8 cellular contexts compared by ENCODE assay signal in genomic region chr12:2052861-2053674, GRCh38. TPM values are rescaled to one million over a fixed set of nuclear protein-coding genes. Genes with fewer than 3 reads are reported as not detected.
A peak's percentile ranks its signal among the peaks of the same experiment; 100 is the strongest.
DNase-seq lines count a peak whose midpoint lies in the region; TF ChIP-seq lines count a peak whose summit lies in the region.

Gene CACNA1C (plus strand): TSS chr12:2052987. CDS start chr12:2053563, 576 bp downstream.

- H2BK120ac ChIP-seq in H9 (ENCODE audit: low read depth, low read length, poor library complexity, severe bottlenecking): no peak within 1 kb of the TSS

- no peak within 1 kb of the TSS for H4K8ac ChIP-seq in H9 (replicated peaks; ENCODE audit: insufficient read length, low read depth, low read length)

- H3K4me3 ChIP-seq in A673 (ENCODE audit: low read depth, low read length, poor library complexity, severe bottlenecking) (peak within 1 kb of the TSS; percentile 62), Peyer's patch (peak within 1 kb of the TSS; percentile 29 to 67 (median 48)), astrocyte of the cerebellum (ENCODE audit: low read depth, low read length) (peak within 1 kb of the TSS; percentile 90), hepatocyte (peak within 1 kb of the TSS; percentile 72), prostate gland (peak within 1 kb of the TSS; percentile 60 to 70)

- no peak within 1 kb of the TSS for H3T11ph ChIP-seq in H9 (ENCODE audit: low read length)

- H3K27me3 Mint-ChIP-seq in H9 (ENCODE audit: low read depth): peaks cover 64% of the 10 kb centered on the region

- H2BK15ac ChIP-seq in H9 (ENCODE audit: low read depth, low read length): no peak within 1 kb of the TSS

- no peaks in the 10 kb centered on the region for H3K36me3 Mint-ChIP-seq in H9 (ENCODE audit: insufficient read depth in 1 of 3, low read depth in 3 of 3)

- POLR2A ChIA-PET in A673 (lab: Charles Lee; ENCODE audit: low non-redundant PET): no interaction called here

- H3K4me1 ChIP-seq in A673 (ENCODE audit: insufficient read depth, low read length, poor library complexity, severe bottlenecking) (peaks cover 8% of the 10 kb centered on the region), H9 (ENCODE audit: insufficient read depth, low read length) (no peaks in the 10 kb centered on the region), Peyer's patch (peaks cover 0 to 14% (median 0%) of the 10 kb centered on the region in 4 donors), hepatocyte (ENCODE audit: insufficient read depth) (peaks cover 3% of the 10 kb centered on the region), prostate gland (replicated peaks) (peaks cover 7% of the 10 kb centered on the region)

- no peaks in the 10 kb centered on the region for H3K9me3 ChIP-seq in A673 (ENCODE audit: low read depth, low read length, poor library complexity, severe bottlenecking)
- no peaks in the 10 kb centered on the region for H3K9me3 ChIP-seq in H9 (ENCODE audit: control insufficient read depth, low read depth, low read length)
- H3K9me3 ChIP-seq in Peyer's patch: no peaks in the 10 kb centered on the region
- no peaks in the 10 kb centered on the region for H3K9me3 ChIP-seq in hepatocyte (ENCODE audit: low read depth)
- no peaks in the 10 kb centered on the region for H3K9me3 ChIP-seq in prostate gland

- H3K4me2 ChIP-seq in H9 (ENCODE audit: insufficient read depth, insufficient read length, low read length) (peak within 1 kb of the TSS; percentile 76), hepatocyte (peak within 1 kb of the TSS; percentile 96)

- H3K23me2 ChIP-seq in H9 (ENCODE audit: insufficient read length, low read depth, low read length, poor library complexity, severe bottlenecking): peaks cover 11% of the 10 kb centered on the region

- WGBS in H9 (ENCODE audit: extremely low coverage, insufficient read length, low lambda C conversion rate): no CpG with 5 or more reads among the region's 83 CpGs
- WGBS in hepatocyte (ENCODE audit: low lambda C conversion rate, missing lambda C conversion rate): under 1% methylated on average over 34 of the region's 83 CpGs
- WGBS in prostate gland: 1% methylated on average over 61 of the region's 83 CpGs

- H2AK5ac ChIP-seq in H9 (ENCODE audit: insufficient read length, low read length): no peak within 1 kb of the TSS

- H3K56ac ChIP-seq in H9 (ENCODE audit: insufficient read length, low read depth, low read length): no peak within 1 kb of the TSS

- no peak within 1 kb of the TSS for H2BK20ac ChIP-seq in H9 (ENCODE audit: low read depth, low read length, poor library complexity, severe bottlenecking)

- no peak within 1 kb of the TSS for H4K5ac ChIP-seq in H9 (ENCODE audit: insufficient read length, low read depth, low read length)

- H3K27me3 ChIP-seq in A673 (replicated peaks; ENCODE audit: insufficient read depth, low read depth, low read length, poor library complexity): peaks cover 46% of the 10 kb centered on the region
- H3K27me3 ChIP-seq in H9 (ENCODE audit: insufficient read depth, low read length): peaks cover 29% of the 10 kb centered on the region
- no peaks in the 10 kb centered on the region for H3K27me3 ChIP-seq in Peyer's patch
- H3K27me3 ChIP-seq in hepatocyte: peaks cover 24% of the 10 kb centered on the region
- no peaks in the 10 kb centered on the region for H3K27me3 ChIP-seq in prostate gland (replicated peaks; ENCODE audit: insufficient read depth)

- no peaks in the 10 kb centered on the region; a peak in 1 of 5 replicates for H3K9me3 Mint-ChIP-seq in H9

- H2BK12ac ChIP-seq in H9 (ENCODE audit: insufficient read length, low read depth, low read length): no peak within 1 kb of the TSS

- peaks cover 39 to 54% of the 10 kb centered on the region in 2 experiments for H3K4me1 Mint-ChIP-seq in H9

- H3K79me1 ChIP-seq in H9 (ENCODE audit: insufficient read depth, low read depth, low read length, poor library complexity, severe bottlenecking): no peaks in the 10 kb centered on the region

- intact Hi-C loops in A673 (cut with micrococcal nuclease; ENCODE audit: unreplicated experiment): loop anchor here (1.0 kb wide), 1 partner anchor 231 kb away; no protein-coding TSS in a partner anchor
- intact Hi-C loops in prostate gland (cut with DNase I): loop anchor here (2.0 to 10.0 kb wide), 4 partner anchors 48 to 332 kb away; partner anchors contain the start of gene DCP1B

- H4K91ac ChIP-seq in H9 (ENCODE audit: insufficient read length, low read depth, low read length): no peak within 1 kb of the TSS

- H3K23ac ChIP-seq in H9 (ENCODE audit: insufficient read length, low read depth, low read length): no peak within 1 kb of the TSS

- peak within 1 kb of the TSS; percentile 71 to 91 for H3K4me3 Mint-ChIP-seq in H9

- H2AFZ ChIP-seq in H9 (ENCODE audit: low read length): no peak within 1 kb of the TSS
- H2AFZ ChIP-seq in hepatocyte: peak within 1 kb of the TSS; percentile 91

- H3K27ac ChIP-seq in A673 (ENCODE audit: low read depth, low read length, poor library complexity, severe bottlenecking): no peak within 1 kb of the TSS
- no peak within 1 kb of the TSS for H3K27ac ChIP-seq in H9 (ENCODE audit: insufficient read length, low read depth, low read length)
- H3K27ac ChIP-seq in Peyer's patch: peak within 1 kb of the TSS; percentile 40 to 86 (median 52)
- peak within 1 kb of the TSS; percentile 89 for H3K27ac ChIP-seq in hepatocyte
- H3K27ac ChIP-seq in prostate gland: peak within 1 kb of the TSS; percentile 77 to 80

- H3K36me3 ChIP-seq in A673 (ENCODE audit: insufficient read depth, low read length, poor library complexity, severe bottlenecking): no peaks in the 10 kb centered on the region
- H3K36me3 ChIP-seq in Peyer's patch: no peaks in the 10 kb centered on the region
- H3K36me3 ChIP-seq in hepatocyte (replicated peaks; ENCODE audit: insufficient read depth, low read depth): no peaks in the 10 kb centered on the region
- no peaks in the 10 kb centered on the region for H3K36me3 ChIP-seq in prostate gland

- no TSS peak for BruUV-seq in A673 (replicated peaks; lab: Mats Ljungman, UMichigan)

- no peaks in the 10 kb centered on the region for H3K9me2 ChIP-seq in hepatocyte (replicated peaks; ENCODE audit: insufficient read depth)

- H3K14ac ChIP-seq in H9 (ENCODE audit: insufficient read depth, low read length): no peak within 1 kb of the TSS

- CTCF ChIA-PET in A673 (lab: Charles Lee): interaction anchor here (1.0 kb wide), 1 partner anchor 113 kb away, joined by 5 read pairs; no protein-coding TSS in a partner anchor

- DNase-seq in A673 (ENCODE audit: low spot score): peak; percentile 71
- DNase-seq in H9: peak; percentile 79
- DNase-seq in Peyer's patch: peak in 2 of 3 donors; percentile 51 to 69
- no peak for DNase-seq in astrocyte of the cerebellum (ENCODE audit: low read depth)
- DNase-seq in hepatocyte (ENCODE audit: low spot score): peak; percentile 87
- peak; percentile 64 for DNase-seq in prostate gland (ENCODE audit: low spot score)
- DNase-seq in HT-29 (ENCODE audit: low spot score): no peak
- no peak for DNase-seq in effector CD4-positive, alpha-beta T cell

- in situ Hi-C loops in astrocyte of the cerebellum (cut with HindIII; ENCODE audit: low sequenced_read_pairs): no loop called here

- H2BK5ac ChIP-seq in H9 (ENCODE audit: insufficient read length, low read length): no peak within 1 kb of the TSS

- no peak within 1 kb of the TSS for H3K4ac ChIP-seq in H9 (ENCODE audit: low read depth, low read length)

- H3K79me2 ChIP-seq in H9 (ENCODE audit: insufficient read depth, low read length): no peaks in the 10 kb centered on the region
- peaks cover 14% of the 10 kb centered on the region for H3K79me2 ChIP-seq in hepatocyte

- no peak for TF ChIP-seq POLR2A in Peyer's patch (IDR thresholded peaks at IDR 0.05)
- TF ChIP-seq POLR2A in prostate gland (IDR thresholded peaks at IDR 0.05): peak; percentile 31

- H3K18ac ChIP-seq in H9 (ENCODE audit: insufficient read length, low read depth, low read length): no peak within 1 kb of the TSS

- H4K20me1 ChIP-seq in H9 (ENCODE audit: control insufficient read depth, insufficient read depth, insufficient read length) (no peaks in the 10 kb centered on the region), hepatocyte (ENCODE audit: insufficient read depth, poor library complexity, severe bottlenecking) (no peaks in the 10 kb centered on the region)

- TF ChIP-seq CTCF in A673 (conservative IDR thresholded peaks at IDR 0.05; ENCODE audit: low read depth, low read length) (no peak; the same call in 1 of the 2 replicates), H9 (conservative IDR thresholded peaks at IDR 0.05) (peak; percentile 39; the same call in 1 of the 3 replicates), Peyer's patch (IDR thresholded peaks at IDR 0.05) (peak in 4 of 6 experiments; percentile 5 to 41 (median 32)), astrocyte of the cerebellum (IDR thresholded peaks at IDR 0.05; ENCODE audit: low read depth, low read length, missing control alignments) (peak; percentile 20), hepatocyte (IDR thresholded peaks at IDR 0.05; ENCODE audit: poor library complexity) (no peak), prostate gland (IDR thresholded peaks at IDR 0.05) (peak in 3 of 4 experiments; percentile 32 to 60 (median 54))

- no peak within 1 kb of the TSS for H3K27ac Mint-ChIP-seq in H9

- no peak within 1 kb of the TSS for H3K9ac ChIP-seq in H9 (ENCODE audit: extremely low read depth, insufficient read length, low read length)

RNA-seq across cellular contexts. Expression of gene CACNA1C, which starts in this region (rescaled TPM):
- total RNA-seq in A673 (2021) (3.7 and 5.2 TPM in 2 replicates), H9 (2021) (0.81 and 1.1 TPM in 2 replicates), Peyer's patch (10 to 100 TPM in 3 of 4 donors, 1 to 10 TPM in 1; 9.7 to 42.1 (median 18.1) TPM), hepatocyte (3.8 and 4.0 TPM in 2 replicates), prostate gland (10 to 100 TPM in 1 of 2 donors, 1 to 10 TPM in 1; 8.1 to 18.2 TPM)
- polyA plus RNA-seq in hepatocyte: 3.2 and 7.9 TPM in 2 replicates
- under 0.01 TPM in 1 of 2 replicates, not detected in the other for total RNA-seq in HT-29 (2014; rRNA removed; shearing (Covaris generic))

Comparison
In these comparisons a context has a peak if more than half of its experiments do, and no peak if none do; other contexts are left out.
1. DNase-seq: peak in A673 (single experiment), H9 (single experiment), Peyer's patch (2 of 3), hepatocyte (single experiment) and prostate gland (single experiment); none in astrocyte of the cerebellum (single experiment), HT-29 (single experiment) and effector CD4-positive, alpha-beta T cell (single experiment).
2. H3K27ac ChIP-seq: peak in Peyer's patch (4 of 4), hepatocyte (single experiment) and prostate gland (2 of 2); none in A673 (single experiment) and H9 (single experiment).
3. CTCF ChIP-seq: peak in H9 (single experiment), Peyer's patch (4 of 6), astrocyte of the cerebellum (single experiment) and prostate gland (3 of 4); none in A673 (single experiment) and hepatocyte (single experiment).
4. Peak in every context shown above with its lines, with median percentiles within 50 percentile points of each other: H3K4me3 ChIP-seq.